ENCODE assay signal across 14 cellular contexts in the genomic region with DNA sequence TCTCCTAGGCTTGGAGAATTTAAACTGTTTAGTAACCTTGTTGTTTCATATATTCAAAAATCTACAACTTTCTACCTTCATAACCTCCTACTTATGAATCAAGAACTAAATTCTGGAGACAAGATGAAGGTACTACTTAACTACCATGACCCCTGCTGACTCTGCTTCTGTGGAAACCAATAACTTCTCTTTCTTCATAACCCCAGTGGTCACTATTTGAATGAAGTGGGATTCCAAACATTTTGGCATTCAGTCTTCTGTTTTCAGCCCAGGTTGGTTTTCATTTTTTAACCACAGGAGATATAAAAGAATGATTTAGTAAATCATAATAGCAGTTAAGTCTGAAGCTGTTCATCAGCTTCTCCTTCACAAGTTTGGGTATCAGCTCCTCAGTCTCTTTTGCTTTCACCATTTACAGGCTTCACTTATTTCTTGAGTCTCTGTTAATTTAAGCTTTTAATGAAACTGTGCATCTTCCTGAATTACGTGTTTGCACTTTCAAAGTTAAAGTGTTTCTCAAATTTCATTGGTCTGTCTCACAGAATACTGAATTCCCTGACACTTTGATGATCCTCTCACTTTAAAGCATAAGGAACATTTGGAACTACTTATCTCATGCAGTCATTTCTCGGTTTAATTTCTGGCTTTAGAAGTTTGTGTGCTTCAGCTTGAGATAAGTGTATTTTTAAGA. TPM values are rescaled to one million over a fixed set of nuclear protein-coding genes. Genes with fewer than 3 reads are reported as not detected.
DNase-seq lines count a peak whose midpoint lies in the region; ATAC-seq and TF ChIP-seq lines count a peak whose summit lies in the region.
"Had no signal": no experiment of that assay in that cellular context is flagged by ENCODE, and none has a peak within 500 bp of the region (broad histone marks: within the 10 kb centered on the region; RNA-seq: fewer than 3 reads in every experiment).

No MANE protein-coding gene starts in this region.

- peak overlapping the region; percentile 72 for H3K27ac Mint-ChIP-seq in activated CD4-positive, alpha-beta T cell treated with anti-CD3 and anti-CD28 coated beads for 36 hours
- peak overlapping the region; percentile 90 to 91 for H3K27ac Mint-ChIP-seq in effector memory CD8-positive, alpha-beta T cell

- in situ Hi-C loops in gastrocnemius medialis (cut with MboI; ENCODE audit: low sequenced_read_pairs in 4 of 4), result no loop called here

- H3K27me3 ChIP-seq in Loucy (ENCODE audit: insufficient read depth, low read length, poor library complexity, severe bottlenecking) (no peaks in the 10 kb centered on the region), gastrocnemius medialis (no peaks in the 10 kb centered on the region), vagina (no peaks in the 10 kb centered on the region)
- H3K27me3 ChIP-seq: sigmoid colon had no signal

- peaks cover 95% of the 10 kb centered on the region for H3K4me1 Mint-ChIP-seq in activated CD4-positive, alpha-beta T cell treated with anti-CD3 and anti-CD28 coated beads for 36 hours
- peaks cover 50 to 75% of the 10 kb centered on the region in 2 donors for H3K4me1 Mint-ChIP-seq in effector memory CD8-positive, alpha-beta T cell (ENCODE audit: low read depth in 2 of 2)

- H3K36me3 ChIP-seq in Loucy (ENCODE audit: insufficient read depth, low read length) (no peaks in the 10 kb centered on the region), gastrocnemius medialis (no peaks in the 10 kb centered on the region), vagina (no peaks in the 10 kb centered on the region)
- H3K36me3 ChIP-seq: sigmoid colon had no signal

- H3K4me3 ChIP-seq in Loucy (ENCODE audit: low read length, poor library complexity, severe bottlenecking), result peak overlapping the region; percentile 29
- H3K4me3 ChIP-seq in gastrocnemius medialis, result no peak overlapping the region
- H3K4me3 ChIP-seq in vagina, result no peak overlapping the region
- H3K4me3 ChIP-seq: sigmoid colon had no signal

- H4K20me1 ChIP-seq in Loucy (ENCODE audit: insufficient read depth, low read length, poor library complexity, severe bottlenecking), result peaks cover 92% of the 10 kb centered on the region

- CTCF ChIA-PET in activated CD4-positive, alpha-beta T cell treated with anti-CD3 and anti-CD28 coated beads for 36 hours (lab: Charles Lee), result interaction anchor here (0.8 to 1.7 kb wide), 4 partner anchors 9 to 631 kb away, joined by 3 to 10 read pairs (median 5); a partner anchor contains a TSS

- no peak for TF ChIP-seq POLR2A in gastrocnemius medialis (IDR thresholded peaks at IDR 0.05)
- no peak for TF ChIP-seq POLR2A in vagina (IDR thresholded peaks at IDR 0.05)

- no peaks in the 10 kb centered on the region for H3K9me3 ChIP-seq in Loucy (ENCODE audit: insufficient read depth, low read depth, low read length)
- H3K9me3 ChIP-seq in gastrocnemius medialis, result no peaks in the 10 kb centered on the region
- no peaks in the 10 kb centered on the region for H3K9me3 ChIP-seq in vagina
- H3K9me3 ChIP-seq: sigmoid colon had no signal

- H3K4me1 ChIP-seq in Loucy (ENCODE audit: insufficient read depth, low read length, poor library complexity, severe bottlenecking) (peaks cover 63% of the 10 kb centered on the region), gastrocnemius medialis (peaks cover 48 to 63% of the 10 kb centered on the region in 2 donors), vagina (peaks cover 78% of the 10 kb centered on the region)

- intact Hi-C loops in activated CD4-positive, alpha-beta T cell treated with anti-CD3 and anti-CD28 coated beads for 36 hours (cut with DNase I, micrococcal nuclease), result loop anchor here in 1 of 2 experiments (1.0 kb wide), 1 partner anchor 8 kb away; no protein-coding TSS in a partner anchor
- intact Hi-C loops in gastrocnemius medialis (cut with DNase I; ENCODE audit: low total_unique reads) (no loop called here), vagina (cut with DNase I) (no loop called here)

- H3K9me3 Mint-ChIP-seq in activated CD4-positive, alpha-beta T cell treated with anti-CD3 and anti-CD28 coated beads for 36 hours (ENCODE audit: low read depth), result no peaks in the 10 kb centered on the region
- no peaks in the 10 kb centered on the region for H3K9me3 Mint-ChIP-seq in effector memory CD8-positive, alpha-beta T cell

- H3K4me3 Mint-ChIP-seq in activated CD4-positive, alpha-beta T cell treated with anti-CD3 and anti-CD28 coated beads for 36 hours, result peak overlapping the region; percentile 5
- H3K4me3 Mint-ChIP-seq in effector memory CD8-positive, alpha-beta T cell, result peak overlapping the region; percentile 70 to 73

- no peaks in the 10 kb centered on the region for H3K9me2 ChIP-seq in Loucy (replicated peaks; ENCODE audit: low read depth, low read length)

- H3K27ac ChIP-seq in gastrocnemius medialis, result peak overlapping the region; percentile 9 to 74 (median 39)
- no peak overlapping the region for H3K27ac ChIP-seq in vagina

- H3K36me3 Mint-ChIP-seq in activated CD4-positive, alpha-beta T cell treated with anti-CD3 and anti-CD28 coated beads for 36 hours (ENCODE audit: low read depth), result peaks cover 17% of the 10 kb centered on the region
- no peaks in the 10 kb centered on the region for H3K36me3 Mint-ChIP-seq in effector memory CD8-positive, alpha-beta T cell (ENCODE audit: insufficient read depth)

- H3K4me2 ChIP-seq in Loucy (ENCODE audit: low read depth, low read length, poor library complexity, severe bottlenecking), result peak overlapping the region; percentile 90

- H3F3A ChIP-seq in Loucy (ENCODE audit: low read depth), result no peaks in the 10 kb centered on the region

- no peak for DNase-seq in activated CD4-positive, alpha-beta T cell treated with anti-CD3 and anti-CD28 coated beads for 36 hours
- no peak for DNase-seq in activated CD4-positive, alpha-beta T cell treated with anti-CD3 and anti-CD28 coated beads for 48 hours
- DNase-seq in effector memory CD8-positive, alpha-beta T cell, result no peak
- DNase-seq in gastrocnemius medialis (no peak), vagina (ENCODE audit: extremely low spot score in 2 of 2) (no peak)
- DNase-seq: cerebellar nuclear complex, DMS 273 treated with DMSO at 0.1 percent for 48 hours, NCI-H1436, NCI-H69, sigmoid colon, trophoblast cell had no signal

- POLR2A ChIA-PET in activated CD4-positive, alpha-beta T cell treated with anti-CD3 and anti-CD28 coated beads for 36 hours (lab: Charles Lee), result interaction anchor here (0.7 to 2.8 kb wide), 3 partner anchors 9 to 368 kb away, joined by 3 to 17 read pairs (median 3); a partner anchor contains a TSS

- ATAC-seq in activated CD4-positive, alpha-beta T cell treated with anti-CD3 and anti-CD28 coated beads for 36 hours, result no peak
- ATAC-seq in effector memory CD8-positive, alpha-beta T cell (replicated peaks), result no peak
- ATAC-seq in gastrocnemius medialis, result no peak
- ATAC-seq in GM21723 (IDR thresholded peaks at IDR 0.05; ENCODE audit: unreplicated experiment), result no peak
- no peak for ATAC-seq in GM18907 (IDR thresholded peaks at IDR 0.05; ENCODE audit: unreplicated experiment)

- peaks cover 100% of the 10 kb centered on the region for H3K79me2 ChIP-seq in Loucy (ENCODE audit: insufficient read depth, low read length)

- H2AFZ ChIP-seq in Loucy (ENCODE audit: low read length), result no peak overlapping the region

- H3K9ac ChIP-seq in Loucy (ENCODE audit: low read depth, low read length, poor library complexity, severe bottlenecking), result peak overlapping the region; percentile 12

- no peaks in the 10 kb centered on the region for H3K27me3 Mint-ChIP-seq in activated CD4-positive, alpha-beta T cell treated with anti-CD3 and anti-CD28 coated beads for 36 hours
- H3K27me3 Mint-ChIP-seq in effector memory CD8-positive, alpha-beta T cell, result no peaks in the 10 kb centered on the region

- no peak for TF ChIP-seq CTCF in Loucy (conservative IDR thresholded peaks at IDR 0.05; ENCODE audit: low read length)
- TF ChIP-seq CTCF in gastrocnemius medialis (IDR thresholded peaks at IDR 0.05 in 4 of 5, conservative IDR thresholded peaks at IDR 0.05 in 1 of 5), result no peak
- TF ChIP-seq CTCF in vagina (IDR thresholded peaks at IDR 0.05), result no peak

RNA-seq across cellular contexts. Expression of a gene that starts 9.5 kb away (rescaled TPM):
- total RNA-seq in activated CD4-positive, alpha-beta T cell treated with anti-CD3 and anti-CD28 coated beads for 36 hours, result 10 to 100 TPM; 69.5 to 75.1 TPM
- 10 to 100 TPM; 50.3 to 67.9 (median 57.6) TPM for total RNA-seq in gastrocnemius medialis
- total RNA-seq in vagina, result 78.8 TPM
